ENCODE assay signal across 9 cellular contexts in the genomic region with DNA sequence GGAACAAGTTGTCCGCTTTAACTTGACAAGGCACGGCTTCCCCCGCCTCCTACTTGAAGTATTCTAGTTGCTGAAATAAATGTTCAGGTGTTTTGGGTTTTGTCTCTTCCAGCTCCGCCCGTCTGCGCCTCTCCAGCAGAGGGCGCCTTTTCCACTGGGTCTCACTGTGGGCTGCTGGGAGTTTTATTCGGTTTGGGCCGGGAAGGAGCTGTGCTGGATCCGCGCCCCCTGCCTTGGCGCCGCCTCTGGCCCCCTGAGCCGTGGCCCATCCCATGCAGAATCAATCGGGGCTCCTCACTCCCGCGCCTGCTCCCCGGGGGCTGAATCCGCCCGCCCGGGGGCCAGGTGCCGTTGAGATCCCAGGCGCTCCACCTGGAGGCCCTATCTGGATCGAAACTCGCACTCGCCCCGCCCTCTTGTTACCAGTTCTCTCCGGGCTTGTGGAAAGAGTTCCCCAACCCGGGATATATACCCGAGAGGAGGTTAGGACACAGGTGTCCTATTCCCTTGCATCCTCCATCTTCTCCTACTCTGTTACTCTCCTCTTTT. TPM values are rescaled to one million over a fixed set of nuclear protein-coding genes. Genes with fewer than 3 reads are reported as not detected.
DNase-seq lines count a peak whose midpoint lies in the region; ATAC-seq lines count a peak whose summit lies in the region.
"Had no signal": no experiment of that assay in that cellular context is flagged by ENCODE, and none has a peak within 500 bp of the region (broad histone marks: within the 10 kb centered on the region; RNA-seq: fewer than 3 reads in every experiment).

No MANE protein-coding gene starts in this region.

- DNase-seq in NCI-H2029 treated with DMSO at 0.1 percent for 48 hours (lab: John Stamatoyannopoulos, UW) (peak; percentile 28), cerebellum (ENCODE audit: low spot score) (no peak)
- DNase-seq in activated CD4-positive, alpha-beta T cell treated with anti-CD3 and anti-CD28 coated beads, Interleukin-2, amount 50 U/mL, for 24 hours (ENCODE audit: low read depth in 1 of 2, low spot score in 1 of 2), result peak; percentile 38 to 41
- peak; percentile 32 for DNase-seq in effector CD4-positive, alpha-beta T cell
- DNase-seq in stimulated activated naive CD4-positive, alpha-beta T cell (lab: John Stamatoyannopoulos, UW), result peak in 5 of 6 experiments; percentile 6 to 55 (median 28)

- H3K27ac ChIP-seq in mucosa of rectum (ENCODE audit: low read depth in 2 of 2, low read length in 2 of 2), result no peak overlapping the region
- H3K27ac ChIP-seq: epithelial cell of prostate had no signal

- peak; percentile 76 for ATAC-seq in HG02571 (IDR thresholded peaks at IDR 0.05; ENCODE audit: unreplicated experiment)

- H3K36me3 ChIP-seq in ES-I3 (ENCODE audit: insufficient read depth, low read length), result no peaks in the 10 kb centered on the region
- H3K36me3 ChIP-seq in mucosa of rectum (ENCODE audit: control insufficient read depth in 2 of 2, insufficient read depth in 2 of 2, low read length in 2 of 2), result no peaks in the 10 kb centered on the region

- peaks cover 0 to 3% of the 10 kb centered on the region in 2 donors for H3K27me3 ChIP-seq in mucosa of rectum (ENCODE audit: control insufficient read depth in 2 of 2, insufficient read depth in 2 of 2, low read length in 2 of 2)

- H3K9ac ChIP-seq in ES-I3 (ENCODE audit: low read depth, low read length) (peak overlapping the region; percentile 60), mucosa of rectum (ENCODE audit: low read depth in 1 of 2, low read length in 2 of 2) (peak overlapping the region in 1 of 2 donors; percentile 53)

- H3K9me3 ChIP-seq in ES-I3 (ENCODE audit: control insufficient read depth, insufficient read depth, low read length), result no peaks in the 10 kb centered on the region
- H3K9me3 ChIP-seq in mucosa of rectum (ENCODE audit: control insufficient read depth in 2 of 2, low read length in 2 of 2), result no peaks in the 10 kb centered on the region

- H3K4me1 ChIP-seq in ES-I3 (ENCODE audit: insufficient read depth, low read length) (peaks cover 7% of the 10 kb centered on the region; the same call in 1 of the 2 replicates), mucosa of rectum (ENCODE audit: control insufficient read depth in 2 of 2, insufficient read depth in 2 of 2, low read length in 2 of 2) (no peaks in the 10 kb centered on the region)

- peak overlapping the region; percentile 57 to 66 for H3K4me3 ChIP-seq in mucosa of rectum (ENCODE audit: low read length in 2 of 2)

RNA-seq across cellular contexts. Expression of gene TCF21, which starts 51.0 kb away (rescaled TPM):
- not detected for total RNA-seq in cerebellum
